7 cellular contexts compared by ENCODE assay signal in the genomic region with DNA sequence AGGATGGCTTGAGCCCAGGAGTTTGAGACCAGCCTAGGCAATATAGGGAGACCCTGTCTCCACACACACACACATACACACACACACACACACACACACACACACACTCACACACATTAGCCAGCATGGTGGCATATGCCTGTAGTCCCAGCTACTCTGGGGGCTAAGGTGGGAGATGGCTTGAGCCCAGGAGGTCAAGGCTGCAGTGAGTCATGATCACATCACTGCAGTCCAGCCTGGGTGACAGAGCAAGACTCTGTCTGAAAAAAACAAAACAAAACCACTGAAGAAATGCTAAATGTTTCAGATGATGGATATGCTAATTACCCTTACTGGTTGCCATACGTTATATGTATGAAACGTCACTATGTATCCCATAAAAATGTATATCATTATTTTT. TPM values are rescaled to one million over a fixed set of nuclear protein-coding genes. Genes with fewer than 3 reads are reported as not detected.
A peak's percentile ranks its signal among the peaks of the same experiment; 100 is the strongest.
DNase-seq lines count a peak whose midpoint lies in the region; ATAC-seq and TF ChIP-seq lines count a peak whose summit lies in the region.
"Not testable (repeated sequence)": the region's sequence is repeated elsewhere in the genome, so short reads cannot be mapped to it uniquely, and the experiment has no call there.

No MANE protein-coding gene starts in this region.

- not testable (repeated sequence) for H3K9ac ChIP-seq in mesenchymal stem cell (ENCODE audit: low read length)

- not testable (repeated sequence) for H2BK12ac ChIP-seq in mesenchymal stem cell (ENCODE audit: low read length in 2 of 2)

- H2AK5ac ChIP-seq in mesenchymal stem cell (ENCODE audit: low read length, severe bottlenecking), result not testable (repeated sequence)

- H4K91ac ChIP-seq in mesenchymal stem cell (ENCODE audit: low read length), result not testable (repeated sequence)

- no CpG with 5 or more reads among the region's 2 CpGs for WGBS in mesenchymal stem cell

- H3K14ac ChIP-seq in mesenchymal stem cell (ENCODE audit: low read length in 2 of 2), result not testable (repeated sequence)

- H2AFZ ChIP-seq in mesenchymal stem cell (ENCODE audit: low read depth, low read length), result not testable (repeated sequence)

- H3K4me1 ChIP-seq in mesenchymal stem cell (ENCODE audit: control insufficient read depth, insufficient read depth, low read depth, low read length), result not testable (repeated sequence)

- not testable (repeated sequence) for H3K79me1 ChIP-seq in mesenchymal stem cell (replicated peaks; ENCODE audit: low read length, poor library complexity, severe bottlenecking)

- H3K4me3 ChIP-seq in astrocyte of the spinal cord (ENCODE audit: low read depth, low read length); fibroblast of mammary gland (ENCODE audit: control insufficient read depth, low read depth, low read length); mesenchymal stem cell (ENCODE audit: insufficient read depth in 1 of 2, low read depth in 1 of 2, low read length in 2 of 2): not testable (repeated sequence)

- H2BK5ac ChIP-seq in mesenchymal stem cell (ENCODE audit: low read depth, low read length, poor library complexity, severe bottlenecking), result not testable (repeated sequence)

- not testable (repeated sequence) for TF ChIP-seq CTCF in astrocyte of the spinal cord (IDR thresholded peaks at IDR 0.05; ENCODE audit: low read depth, low read length); fibroblast of mammary gland (conservative IDR thresholded peaks at IDR 0.05; ENCODE audit: control insufficient read depth, insufficient read depth, low read depth, low read length)

- not testable (repeated sequence) for H3K4ac ChIP-seq in mesenchymal stem cell (ENCODE audit: low read depth in 1 of 2, low read length in 2 of 2)

- DNase-seq in EH (ENCODE audit: low read depth) (peak; percentile 52), HCEC 1CT (peak; percentile 18), M059J (ENCODE audit: low read depth) (peak; percentile 46), astrocyte of the spinal cord (ENCODE audit: low read depth, low spot score) (peak; percentile 28), fibroblast of mammary gland (ENCODE audit: low read depth) (peak; percentile 42), mesenchymal stem cell (peak; percentile 50)

- not testable (repeated sequence) for H3K4me2 ChIP-seq in mesenchymal stem cell (ENCODE audit: low read length, poor library complexity, severe bottlenecking)

- peak; percentile 20; the same call in 1 of the 3 replicates for ATAC-seq in SK-N-SH treated with all-trans-retinoic acid at 6 μM for 48 hours

- not testable (repeated sequence) for H2BK120ac ChIP-seq in mesenchymal stem cell (ENCODE audit: low read depth, low read length)

- in situ Hi-C loops in astrocyte of the spinal cord (cut with HindIII; ENCODE audit: low sequenced_read_pairs), result not testable (repeated sequence)

- H2BK15ac ChIP-seq in mesenchymal stem cell (ENCODE audit: low read depth, poor library complexity, severe bottlenecking), result not testable (repeated sequence)

- H3K9me3 ChIP-seq in mesenchymal stem cell (ENCODE audit: control insufficient read depth, low read length), result not testable (repeated sequence)

- not testable (repeated sequence) for H3K18ac ChIP-seq in mesenchymal stem cell (ENCODE audit: low read depth in 1 of 2, low read length in 2 of 2)

- not testable (repeated sequence) for H3K23ac ChIP-seq in mesenchymal stem cell (ENCODE audit: low read length in 2 of 2)

- H4K8ac ChIP-seq in mesenchymal stem cell (ENCODE audit: low read length), result not testable (repeated sequence)

- H3K36me3 ChIP-seq in mesenchymal stem cell (ENCODE audit: control insufficient read depth in 1 of 2, insufficient read depth in 2 of 2, low read depth in 1 of 2, low read length in 2 of 2), result not testable (repeated sequence)

- H3K27ac ChIP-seq in mesenchymal stem cell (ENCODE audit: low read length, poor library complexity, severe bottlenecking), result not testable (repeated sequence)

- H3K27me3 ChIP-seq in mesenchymal stem cell (ENCODE audit: control insufficient read depth in 1 of 2, insufficient read depth in 1 of 2, low read length in 2 of 2), result not testable (repeated sequence)

RNA-seq across cellular contexts. Expression of a gene that starts 45.8 kb away (rescaled TPM):
- 16.5 and 17.4 TPM in 2 replicates for total RNA-seq in M059J (2014; rRNA removed; shearing (Covaris generic))
- polyA plus RNA-seq in mesenchymal stem cell (2013, experiment 1 of 2), result 20.8 TPM
- 20.0 TPM for polyA plus RNA-seq in mesenchymal stem cell (2013, experiment 2 of 2)
